8 cellular contexts compared by ENCODE assay signal in genomic region chr15:45134682-45135604, GRCh38. TPM values are rescaled to one million over a fixed set of nuclear protein-coding genes. Genes with fewer than 3 reads are reported as not detected.
DNase-seq lines count a peak whose midpoint lies in the region; ATAC-seq and TF ChIP-seq lines count a peak whose summit lies in the region.

No MANE protein-coding gene starts in this region.

- H3K4me1 ChIP-seq in colonic mucosa, result peaks cover 7% of the 10 kb centered on the region

- peak; percentile 66 to 69 for ATAC-seq in naive B cell (ENCODE audit: low read depth in 2 of 2)
- no peak for ATAC-seq in HG03108 (IDR thresholded peaks at IDR 0.05; ENCODE audit: unreplicated experiment)

- H3K4me3 ChIP-seq in colonic mucosa, result peak overlapping the region; percentile 12

- H3K9ac ChIP-seq in colonic mucosa (ENCODE audit: low read depth in 2 of 2, low read length in 2 of 2), result no peak overlapping the region

- peaks cover 51 to 79% (median 71%) of the 10 kb centered on the region in 3 donors for H3K27me3 Mint-ChIP-seq in naive B cell

- peaks cover 0 to 13% of the 10 kb centered on the region in 2 donors for H3K36me3 Mint-ChIP-seq in naive B cell

- peaks cover 8% of the 10 kb centered on the region for H3K27me3 ChIP-seq in colonic mucosa

- H3K36me3 ChIP-seq in colonic mucosa, result no peaks in the 10 kb centered on the region

- no peaks in the 10 kb centered on the region for H3K9me3 ChIP-seq in colonic mucosa

- H3K27ac ChIP-seq in colonic mucosa, result no peak overlapping the region

- peaks cover 0 to 2% (median 0%) of the 10 kb centered on the region in 7 donors for H3K9me3 Mint-ChIP-seq in naive B cell

- peak overlapping the region; percentile 46 to 90 (median 76) for H3K4me3 Mint-ChIP-seq in naive B cell

- H3K4me1 Mint-ChIP-seq in naive B cell, result peaks cover 17 to 23% (median 20%) of the 10 kb centered on the region in 3 donors

- TF ChIP-seq CTCF in colonic mucosa (IDR thresholded peaks at IDR 0.05), result no peak

- H3K27ac Mint-ChIP-seq in naive B cell, result peak overlapping the region in 1 of 6 donors; percentile 72

- intact Hi-C loops in colonic mucosa (cut with DNase I), result no loop called here

- DNase-seq in stimulated activated CD4-positive, alpha-beta T cell treated with anti-CD3 and anti-CD28 coated beads, Interleukin-4, amount 100 ng/mL, for 24 hours, result peak; percentile 16
- no peak for DNase-seq in stimulated activated CD4-positive, alpha-beta T cell treated with anti-CD3 and anti-CD28 coated beads, Interleukin-12 subunit alpha, Interleukin-12 subunit beta, amount 100 ng/mL, for 4 hours
- DNase-seq in colonic mucosa, result peak; percentile 64
- no peak for DNase-seq in naive B cell
- no peak for DNase-seq in GF-D8 (lab: John Stamatoyannopoulos, UW)
- no peak for DNase-seq in 8988T
- no peak for DNase-seq in AML-193 (lab: John Stamatoyannopoulos, UW)

RNA-seq across cellular contexts. Expression of gene DUOX1, which starts 5.1 kb away (rescaled TPM):
- under 1 TPM; 0.45 to 0.96 TPM for total RNA-seq in colonic mucosa
- polyA plus RNA-seq in naive B cell (ENCODE audit: low read depth in 6 of 6), result 1 to 10 TPM in 3 of 6 donors, under 1 TPM in 3; 0.29 to 4.2 (median 1.3) TPM

RNA-seq across cellular contexts. Expression of gene DUOXA1, which starts 5.3 kb away (rescaled TPM):
- total RNA-seq in colonic mucosa, result 1 to 10 TPM in 1 of 2 donors, under 1 TPM in 1; 0.88 to 1.3 TPM
- polyA plus RNA-seq in naive B cell (ENCODE audit: low read depth in 6 of 6), result not detected

RNA-seq across cellular contexts. Expression of gene DUOXA2, which starts 20.8 kb away (rescaled TPM):
- total RNA-seq in colonic mucosa, result 10 to 100 TPM; 30.2 to 48.5 TPM
- not detected for polyA plus RNA-seq in naive B cell (ENCODE audit: low read depth in 6 of 6)

RNA-seq across cellular contexts. Expression of gene DUOX2, which starts 21.0 kb away (rescaled TPM):
- 100 to 1,000 TPM in 1 of 2 donors, 10 to 100 TPM in 1; 40.0 to 111 TPM for total RNA-seq in colonic mucosa
- under 1 TPM in 1 of 6 donors, not detected in 5; 0.08 TPM for polyA plus RNA-seq in naive B cell (ENCODE audit: low read depth in 6 of 6)

RNA-seq across cellular contexts. Expression of gene SHF, which starts 52.8 kb away (rescaled TPM):
- 10 to 100 TPM in 1 of 2 donors, 1 to 10 TPM in 1; 8.7 to 14.7 TPM for total RNA-seq in colonic mucosa
- 1 to 10 TPM in 4 of 6 donors, under 1 TPM in 2; 0.77 to 3.2 (median 1.8) TPM for polyA plus RNA-seq in naive B cell (ENCODE audit: low read depth in 6 of 6)

Comparison
In these comparisons a context has a peak if more than half of its experiments do, and no peak if none do; other contexts are left out.
1. DNase-seq: peak in stimulated activated CD4-positive, alpha-beta T cell treated with anti-CD3 and anti-CD28 coated beads, Interleukin-4, amount 100 ng/mL, for 24 hours (single experiment) and colonic mucosa (single experiment); none in stimulated activated CD4-positive, alpha-beta T cell treated with anti-CD3 and anti-CD28 coated beads, Interleukin-12 subunit alpha, Interleukin-12 subunit beta, amount 100 ng/mL, for 4 hours (single experiment), naive B cell (single experiment), GF-D8 (single experiment), 8988T (single experiment) and AML-193 (0 of 2).